19 cellular contexts compared by ENCODE assay signal in genomic region chr2:126627623-126628022, GRCh38. TPM values are rescaled to one million over a fixed set of nuclear protein-coding genes. Genes with fewer than 3 reads are reported as not detected.
A peak's percentile ranks its signal among the peaks of the same experiment; 100 is the strongest.
DNase-seq lines count a peak whose midpoint lies in the region; ATAC-seq and TF ChIP-seq lines count a peak whose summit lies in the region.
"Had no signal": no experiment of that assay in that cellular context is flagged by ENCODE, and none has a peak within 500 bp of the region (broad histone marks: within the 10 kb centered on the region; RNA-seq: fewer than 3 reads in every experiment).

No MANE protein-coding gene starts in this region.

- no peaks in the 10 kb centered on the region for H3K79me1 ChIP-seq in mesenchymal stem cell (replicated peaks; ENCODE audit: low read length, poor library complexity, severe bottlenecking)

- H3K27me3 Mint-ChIP-seq in chondrocyte (ENCODE audit: low read depth) (peaks cover 11% of the 10 kb centered on the region), immature natural killer cell (ENCODE audit: low read depth in 3 of 3) (peaks cover 3 to 4% (median 4%) of the 10 kb centered on the region in 3 donors)

- no peak overlapping the region for H2BK5ac ChIP-seq in mesenchymal stem cell (ENCODE audit: low read depth, low read length, poor library complexity, severe bottlenecking)

- H3K9me3 ChIP-seq in adipocyte (ENCODE audit: control insufficient read depth, low read length) (no peaks in the 10 kb centered on the region), heart left ventricle (no peaks in the 10 kb centered on the region), mesenchymal stem cell (ENCODE audit: control insufficient read depth, low read length) (no peaks in the 10 kb centered on the region)
- H3K9me3 ChIP-seq: SJCRH30 had no signal

- no peak for TF ChIP-seq POLR2A in heart left ventricle (IDR thresholded peaks at IDR 0.05)

- DNase-seq in adipocyte (ENCODE audit: low read depth) = no peak
- peak; percentile 16 for DNase-seq in brain microvascular endothelial cell
- no peak for DNase-seq in heart left ventricle
- DNase-seq in mesenchymal stem cell = peak; percentile 57
- no peak for DNase-seq in chondrocyte (ENCODE audit: low spot score)
- no peak for DNase-seq in immature natural killer cell
- DNase-seq: C1 segment of cervical spinal cord, DMS79, MV-4-11, NCI-H1417, NCI-H187, NCI-H2227 treated with DMSO at 0.1 percent for 48 hours, NCI-H524 treated with DMSO at 0.1 percent for 48 hours, PC-9, SJCRH30 had no signal

- no peak overlapping the region for H3K4me2 ChIP-seq in mesenchymal stem cell (ENCODE audit: low read length, poor library complexity, severe bottlenecking)
- H3K4me2 ChIP-seq: KMS-11, PC-9 had no signal

- in situ Hi-C loops in brain microvascular endothelial cell (cut with HindIII; ENCODE audit: low pct_ligation_motif_present, low sequenced_read_pairs) = no loop called here

- H4K91ac ChIP-seq in mesenchymal stem cell (ENCODE audit: low read length) = no peak overlapping the region

- 41 to 51% (median 44%) methylated on average over 2 of the region's 2 CpGs for WGBS in heart left ventricle, 4 donors
- WGBS in mesenchymal stem cell = 92% methylated on average over 2 of the region's 2 CpGs

- no peak overlapping the region for H3K4ac ChIP-seq in mesenchymal stem cell (ENCODE audit: low read depth in 1 of 2, low read length in 2 of 2)

- TF ChIP-seq CTCF in brain microvascular endothelial cell (IDR thresholded peaks at IDR 0.05; ENCODE audit: low read depth, low read length, missing control alignments) = no peak
- TF ChIP-seq CTCF in heart left ventricle (IDR thresholded peaks at IDR 0.05) = no peak
- no peak for TF ChIP-seq CTCF in chondrocyte (IDR thresholded peaks at IDR 0.05)

- H3K4me3 ChIP-seq in adipocyte (ENCODE audit: low read length) = peak overlapping the region; percentile 11
- no peak overlapping the region for H3K4me3 ChIP-seq in brain microvascular endothelial cell (ENCODE audit: low read depth, low read length)
- H3K4me3 ChIP-seq in heart left ventricle = no peak overlapping the region
- H3K4me3 ChIP-seq in mesenchymal stem cell (ENCODE audit: insufficient read depth in 1 of 2, low read depth in 1 of 2, low read length in 2 of 2) = no peak overlapping the region
- H3K4me3 ChIP-seq: PC-9, SJCRH30 had no signal

- H3K36me3 ChIP-seq in adipocyte (ENCODE audit: control insufficient read depth, insufficient read depth, low read length, severe bottlenecking) = no peaks in the 10 kb centered on the region
- H3K36me3 ChIP-seq in brain microvascular endothelial cell (replicated peaks) = no peaks in the 10 kb centered on the region
- H3K36me3 ChIP-seq in heart left ventricle = no peaks in the 10 kb centered on the region
- H3K36me3 ChIP-seq in mesenchymal stem cell (ENCODE audit: control insufficient read depth in 1 of 2, insufficient read depth in 2 of 2, low read depth in 1 of 2, low read length in 2 of 2) = no peaks in the 10 kb centered on the region
- H3K36me3 ChIP-seq: SJCRH30 had no signal

- no peak overlapping the region for H3K14ac ChIP-seq in mesenchymal stem cell (ENCODE audit: low read length in 2 of 2)

- H3K27ac ChIP-seq in brain microvascular endothelial cell (no peak overlapping the region), heart left ventricle (no peak overlapping the region), mesenchymal stem cell (ENCODE audit: low read length, poor library complexity, severe bottlenecking) (no peak overlapping the region)
- H3K27ac ChIP-seq: KMS-11, PC-9, RWPE1, SJCRH30 had no signal

- H3K4me1 ChIP-seq in adipocyte (ENCODE audit: control insufficient read depth, insufficient read depth, low read length) (peaks cover 14% of the 10 kb centered on the region), heart left ventricle (peaks cover 0 to 12% (median 2%) of the 10 kb centered on the region in 12 donors), mesenchymal stem cell (ENCODE audit: control insufficient read depth, insufficient read depth, low read depth, low read length) (no peaks in the 10 kb centered on the region)
- H3K4me1 ChIP-seq: SJCRH30 had no signal

- H3K27ac Mint-ChIP-seq in chondrocyte (ENCODE audit: unreplicated experiment) (no peak overlapping the region), immature natural killer cell (no peak overlapping the region)

- intact Hi-C loops in heart left ventricle (cut with DNase I) = loop anchor here in 1 of 10 donors (10.0 kb wide), 1 partner anchor 127 kb away; no protein-coding TSS in a partner anchor

- ATAC-seq in heart left ventricle (peak in 3 of 4 donors; percentile 34 to 86 (median 80)), HG03159 (IDR thresholded peaks at IDR 0.05; ENCODE audit: unreplicated experiment) (no peak)
- ATAC-seq: HepG2 had no signal

- H3K23ac ChIP-seq in mesenchymal stem cell (ENCODE audit: low read length in 2 of 2) = no peak overlapping the region

- no peak overlapping the region for H2AFZ ChIP-seq in mesenchymal stem cell (ENCODE audit: low read depth, low read length)
- H2AFZ ChIP-seq: PC-9 had no signal

- H3K4me3 Mint-ChIP-seq in chondrocyte (ENCODE audit: unreplicated experiment) = no peak overlapping the region
- no peak overlapping the region for H3K4me3 Mint-ChIP-seq in immature natural killer cell

- H3K27me3 ChIP-seq in adipocyte (replicated peaks; ENCODE audit: control insufficient read depth, insufficient read depth, low read length) (no peaks in the 10 kb centered on the region), brain microvascular endothelial cell (replicated peaks) (no peaks in the 10 kb centered on the region), heart left ventricle (no peaks in the 10 kb centered on the region), mesenchymal stem cell (ENCODE audit: control insufficient read depth in 1 of 2, insufficient read depth in 1 of 2, low read length in 2 of 2) (peaks cover 0 to 4% of the 10 kb centered on the region in 2 experiments)
- H3K27me3 ChIP-seq: SJCRH30 had no signal

- H3K18ac ChIP-seq in mesenchymal stem cell (ENCODE audit: low read depth in 1 of 2, low read length in 2 of 2) = peak overlapping the region in 1 of 2 experiments; percentile 21

- H3K9me3 Mint-ChIP-seq in chondrocyte (ENCODE audit: low read depth) (no peaks in the 10 kb centered on the region), immature natural killer cell (peaks cover 0 to 4% (median 0%) of the 10 kb centered on the region in 6 donors)

- no peaks in the 10 kb centered on the region for H3K4me1 Mint-ChIP-seq in chondrocyte (ENCODE audit: low read depth)
- no peaks in the 10 kb centered on the region for H3K4me1 Mint-ChIP-seq in immature natural killer cell

- H4K8ac ChIP-seq in mesenchymal stem cell (ENCODE audit: low read length) = no peak overlapping the region

- H2BK15ac ChIP-seq in mesenchymal stem cell (ENCODE audit: low read depth, poor library complexity, severe bottlenecking) = no peak overlapping the region

- peak overlapping the region; percentile 41 for H3K9ac ChIP-seq in adipocyte (ENCODE audit: low read length)
- H3K9ac ChIP-seq in mesenchymal stem cell (ENCODE audit: low read length) = no peak overlapping the region
- H3K9ac ChIP-seq: KMS-11 had no signal

- H2BK120ac ChIP-seq in mesenchymal stem cell (ENCODE audit: low read depth, low read length) = no peak overlapping the region

- no peaks in the 10 kb centered on the region for H3K36me3 Mint-ChIP-seq in chondrocyte (ENCODE audit: low read depth)
- H3K36me3 Mint-ChIP-seq in immature natural killer cell = no peaks in the 10 kb centered on the region

- no peak overlapping the region for H2BK12ac ChIP-seq in mesenchymal stem cell (ENCODE audit: low read length in 2 of 2)

- no peak overlapping the region for H2AK5ac ChIP-seq in mesenchymal stem cell (ENCODE audit: low read length, severe bottlenecking)

RNA-seq across cellular contexts. Expression of gene GYPC, which starts 28.3 kb away (rescaled TPM):
- total RNA-seq in heart left ventricle = 100 to 1,000 TPM; 108 to 149 (median 128) TPM
- polyA plus RNA-seq in heart left ventricle = 100 to 1,000 TPM; 131 to 369 TPM
- 199 TPM for polyA plus RNA-seq in mesenchymal stem cell (2013, experiment 1 of 2)
- polyA plus RNA-seq in mesenchymal stem cell (2013, experiment 2 of 2) = 195 TPM
- 29.1 to 48.6 TPM (median 46.4 TPM) in 3 replicates for total RNA-seq in chondrocyte
- polyA plus RNA-seq in immature natural killer cell = 100 to 1,000 TPM; 164 to 231 (median 178) TPM
- total RNA-seq: HepG2, PC-9 had no signal
- polyA plus RNA-seq: HepG2 had no signal

Comparison
In these comparisons a context has a peak if more than half of its experiments do, and no peak if none do; other contexts are left out.
1. DNase-seq: peak in brain microvascular endothelial cell (single experiment) and mesenchymal stem cell (single experiment); none in adipocyte (single experiment), heart left ventricle (0 of 5), chondrocyte (single experiment) and immature natural killer cell (0 of 3).